Comparison of ENCODE assay signal across 8 cellular contexts in the genomic region with DNA sequence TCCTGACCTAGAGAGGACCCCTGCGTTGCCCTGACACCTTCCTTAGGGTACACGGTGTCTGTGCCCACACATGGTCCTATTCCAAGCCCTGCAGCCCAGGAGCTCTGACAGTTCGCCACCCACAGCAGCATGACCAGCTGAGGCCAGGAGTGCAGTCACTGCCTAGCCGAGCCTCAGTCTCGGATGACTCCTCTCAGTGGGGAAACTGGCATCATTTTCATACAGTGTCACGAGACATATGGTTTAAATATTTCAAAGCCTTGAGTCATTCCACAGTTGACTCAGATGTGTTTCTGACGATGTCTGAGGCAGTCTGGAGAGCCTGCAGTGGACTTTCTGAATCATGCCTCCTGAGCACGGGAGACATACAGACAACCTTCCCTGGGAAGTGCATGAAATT.
A peak's percentile ranks its signal among the peaks of the same experiment; 100 is the strongest.
DNase-seq lines count a peak whose midpoint lies in the region; ATAC-seq, FAIRE-seq and TF ChIP-seq lines count a peak whose summit lies in the region.

No MANE protein-coding gene starts in this region.

- H3K27me3 Mint-ChIP-seq in type B pancreatic cell: peaks cover 32% of the 10 kb centered on the region

- no peaks in the 10 kb centered on the region for H3K9me1 ChIP-seq in endothelial cell of umbilical vein (replicated peaks; ENCODE audit: control insufficient read depth, extremely low read depth, insufficient read depth, low read length)

- no peak overlapping the region for H3K27ac ChIP-seq in endothelial cell of umbilical vein (ENCODE audit: insufficient read depth, low read depth, low read length)

- peak; percentile 51 for DNase-seq in LoVo (ENCODE audit: low spot score)
- peak; percentile 3 for DNase-seq in endothelial cell of umbilical vein (ENCODE audit: low read depth, low spot score)
- peak; percentile 41 to 49 for DNase-seq in stimulated activated CD4-positive, alpha-beta T cell treated with anti-CD3 and anti-CD28 coated beads, Interleukin-15, amount 100 ng/mL, for 48 hours (ENCODE audit: low read depth in 2 of 2)
- DNase-seq in type B pancreatic cell (ENCODE audit: extremely low spot score, unreplicated experiment): no peak
- no peak for DNase-seq in GM13977 (ENCODE audit: low spot score)

- H3K4me2 ChIP-seq in endothelial cell of umbilical vein (ENCODE audit: insufficient read depth, low read length): no peak overlapping the region

- no peaks in the 10 kb centered on the region for H3K36me3 ChIP-seq in endothelial cell of umbilical vein (ENCODE audit: control insufficient read depth in 2 of 2, extremely low read depth in 1 of 2, insufficient read depth in 2 of 2, low read length in 2 of 2)

- POLR2A ChIA-PET in endothelial cell of umbilical vein (lab: Charles Lee): no interaction called here

- dilution Hi-C loops in endothelial cell of umbilical vein (cut with MboI; ENCODE audit: extremely low pct_ligation_motif_present, low sequenced_read_pairs): no loop called here

- CTCF ChIA-PET in endothelial cell of umbilical vein (lab: Charles Lee): no interaction called here

- no peaks in the 10 kb centered on the region for H3K4me1 ChIP-seq in endothelial cell of umbilical vein (ENCODE audit: control insufficient read depth, extremely low read depth, insufficient read depth, low read length)

- no peak overlapping the region for H2AFZ ChIP-seq in endothelial cell of umbilical vein (ENCODE audit: low read depth, low read length)

- H3K4me3 ChIP-seq in endothelial cell of umbilical vein (replicated peaks in 1 of 3; ENCODE audit: insufficient read depth in 1 of 3, low read depth in 1 of 3, low read length in 3 of 3): no peak overlapping the region

- no peak overlapping the region for H3K9ac ChIP-seq in endothelial cell of umbilical vein (replicated peaks; ENCODE audit: extremely low read depth, insufficient read depth, low read length)

- no peak for TF ChIP-seq CTCF in endothelial cell of umbilical vein (IDR thresholded peaks at IDR 0.05; ENCODE audit: extremely low read depth in 1 of 2, insufficient read depth in 1 of 2, low read depth in 1 of 2, low read length in 2 of 2)
- no peak for TF ChIP-seq CTCF in type B pancreatic cell (conservative IDR thresholded peaks at IDR 0.05)
- no peak for TF ChIP-seq CTCF in GM13977 (IDR thresholded peaks at IDR 0.05; ENCODE audit: extremely low read depth, insufficient read depth, missing control alignments)

- H4K20me1 ChIP-seq in endothelial cell of umbilical vein (replicated peaks; ENCODE audit: control insufficient read depth, extremely low read depth, insufficient read depth, low read length): no peaks in the 10 kb centered on the region

- no peaks in the 10 kb centered on the region for H3K27me3 ChIP-seq in endothelial cell of umbilical vein (ENCODE audit: control insufficient read depth in 2 of 2, insufficient read depth in 2 of 2, low read length in 2 of 2)

- in situ Hi-C loops in GM13977 (cut with MboI; ENCODE audit: low pct_unique_long_range_greater_than_20kb, low sequenced_read_pairs, unreplicated experiment): no loop called here

- no peaks in the 10 kb centered on the region for H3K9me3 Mint-ChIP-seq in type B pancreatic cell

- no TSS peak for BruUV-seq in endothelial cell of umbilical vein (replicated peaks; lab: Mats Ljungman, UMichigan)

- H3K4me1 Mint-ChIP-seq in type B pancreatic cell (ENCODE audit: unreplicated experiment): no peaks in the 10 kb centered on the region

- H3K27ac Mint-ChIP-seq in type B pancreatic cell: no peak overlapping the region

- FAIRE-seq in endothelial cell of umbilical vein (lab: Jason Lieb, UNC): no peak

- peaks cover 20% of the 10 kb centered on the region for H3K36me3 Mint-ChIP-seq in type B pancreatic cell

- no peaks in the 10 kb centered on the region for H3K9me3 ChIP-seq in endothelial cell of umbilical vein (replicated peaks; ENCODE audit: control insufficient read depth, insufficient read depth, low read length)

- H3K4me3 Mint-ChIP-seq in type B pancreatic cell: no peak overlapping the region

- no peak for TF ChIP-seq POLR2A in endothelial cell of umbilical vein (IDR thresholded peaks at IDR 0.05; ENCODE audit: low read depth, low read length)

- intact Hi-C loops in endothelial cell of umbilical vein (cut with micrococcal nuclease): no loop called here

- peak; percentile 70 for ATAC-seq in GM18861 (IDR thresholded peaks at IDR 0.05; ENCODE audit: unreplicated experiment)
- no peak for ATAC-seq in GM21717 (IDR thresholded peaks at IDR 0.05; ENCODE audit: unreplicated experiment)
- ATAC-seq in GM21447 (IDR thresholded peaks at IDR 0.05; ENCODE audit: unreplicated experiment): no peak

- no peaks in the 10 kb centered on the region for H3K79me2 ChIP-seq in endothelial cell of umbilical vein (ENCODE audit: control insufficient read depth, insufficient read depth, low read length)

TF ChIP-seq in endothelial cell of umbilical vein, 7 proteins besides CTCF, POLR2A, EP300 and RAD21:
- TF ChIP-seq POLR2AphosphoS5 (IDR thresholded peaks at IDR 0.05; ENCODE audit: insufficient read depth, low read depth, low read length): no peak
- peak; percentile 63 for TF ChIP-seq FOS (IDR thresholded peaks at IDR 0.05; ENCODE audit: borderline replicate concordance, insufficient read depth, low read length)
- TF ChIP-seq, protein P1, sequence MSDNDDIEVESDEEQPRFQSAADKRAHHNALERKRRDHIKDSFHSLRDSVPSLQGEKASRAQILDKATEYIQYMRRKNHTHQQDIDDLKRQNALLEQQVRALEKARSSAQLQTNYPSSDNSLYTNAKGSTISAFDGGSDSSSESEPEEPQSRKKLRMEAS (IDR thresholded peaks at IDR 0.05; ENCODE audit: insufficient read depth, insufficient read length): no peak
TF ChIP-seq in endothelial cell of umbilical vein: peak in this region for 1.

Comparison
In these comparisons a context has a peak if more than half of its experiments do, and no peak if none do; other contexts are left out.
1. DNase-seq: peak in LoVo (single experiment), endothelial cell of umbilical vein (single experiment) and stimulated activated CD4-positive, alpha-beta T cell treated with anti-CD3 and anti-CD28 coated beads, Interleukin-15, amount 100 ng/mL, for 48 hours (2 of 2); none in type B pancreatic cell (single experiment) and GM13977 (single experiment).